In genomic region chr3:128855574-128855973, GRCh38 we compare ENCODE assay signal across 18 cellular contexts.
"Had no signal": no experiment of that assay in that cellular context is flagged by ENCODE, and none has a peak within 500 bp of the region (broad histone marks: within the 10 kb centered on the region; RNA-seq: fewer than 3 reads in every experiment).

No MANE protein-coding gene starts in this region.

- DNase-seq: activated CD4-positive, alpha-beta T cell treated with anti-CD3 and anti-CD28 coated beads for 4 hours; activated CD4-positive, alpha-beta T cell treated with anti-CD3 and anti-CD28 coated beads, Interleukin-2, amount 50 U/mL, for 48 hours; activated CD4-positive, CD25-positive, alpha-beta regulatory T cell; activated naive CD4-positive, alpha-beta T cell treated with Interleukin-2 at 50 U/mL for 16 hours; activated naive CD8-positive, alpha-beta T cell treated with anti-CD3 and anti-CD28 coated beads, Interleukin-2, amount 10 ng/mL, durations not matched to agents 7 days and 5 days; activated T-cell treated with anti-CD3 and anti-CD28 coated beads, Interleukin-2, amount 50 U/mL, for 48 hours; amniotic stem cell; cerebellar nuclear complex; kidney; mammary epithelial cell; natural killer cell; stimulated activated CD4-positive, alpha-beta T cell treated with anti-CD3 and anti-CD28 coated beads, Interleukin-4, amount 100 ng/mL, for 24 hours; stimulated activated naive CD4-positive, alpha-beta T cell treated with Interleukin-2 at 50 U/mL for 16 hours; T1000; upper lobe of left lung had no signal

- H3K36me3 ChIP-seq: upper lobe of left lung had no signal

- H3K4me1 ChIP-seq: upper lobe of left lung had no signal

- H3K27ac ChIP-seq: epithelial cell of prostate had no signal

- H3K4me3 ChIP-seq: upper lobe of left lung had no signal

- H3K27me3 ChIP-seq: upper lobe of left lung had no signal

- FAIRE-seq: bronchial epithelial cell, kidney had no signal

- ATAC-seq: left lobe of liver, natural killer cell had no signal
